Comparison of ENCODE assay signal across 14 cellular contexts in genomic region chr12:110564471-110564991, GRCh38. TPM values are rescaled to one million over a fixed set of nuclear protein-coding genes. Genes with fewer than 3 reads are reported as not detected.
A peak's percentile ranks its signal among the peaks of the same experiment; 100 is the strongest.
DNase-seq lines count a peak whose midpoint lies in the region; ATAC-seq and TF ChIP-seq lines count a peak whose summit lies in the region.
"Had no signal": no experiment of that assay in that cellular context is flagged by ENCODE, and none has a peak within 500 bp of the region (broad histone marks: within the 10 kb centered on the region; RNA-seq: fewer than 3 reads in every experiment).

No MANE protein-coding gene starts in this region.

- H3K4me3 Mint-ChIP-seq in activated T-cell treated with anti-CD3 and anti-CD28 coated beads, Interleukin-2, amount 50 U/mL, for 24 hours: no peak overlapping the region
- no peak overlapping the region for H3K4me3 Mint-ChIP-seq in activated T-cell treated with anti-CD3 and anti-CD28 coated beads, Interleukin-2, amount 50 U/mL, for 4 hours
- no peak overlapping the region for H3K4me3 Mint-ChIP-seq in central memory CD8-positive, alpha-beta T cell
- no peak overlapping the region for H3K4me3 Mint-ChIP-seq in neural progenitor cell
- H3K4me3 Mint-ChIP-seq: activated naive CD4-positive, alpha-beta T cell treated with anti-CD3 and anti-CD28 coated beads for 36 hours had no signal

- no peak overlapping the region for H4K91ac ChIP-seq in mesenchymal stem cell (ENCODE audit: low read length)

- no peaks in the 10 kb centered on the region for H3K36me3 ChIP-seq in mesenchymal stem cell (ENCODE audit: control insufficient read depth in 1 of 2, insufficient read depth in 2 of 2, low read depth in 1 of 2, low read length in 2 of 2)
- H3K36me3 ChIP-seq in tibial artery: no peaks in the 10 kb centered on the region
- peaks cover 1% of the 10 kb centered on the region for H3K36me3 ChIP-seq in neural progenitor cell

- no peak overlapping the region for H3K4ac ChIP-seq in mesenchymal stem cell (ENCODE audit: low read depth in 1 of 2, low read length in 2 of 2)

- H2BK120ac ChIP-seq in mesenchymal stem cell (ENCODE audit: low read depth, low read length): no peak overlapping the region

- no peak overlapping the region for H2BK5ac ChIP-seq in mesenchymal stem cell (ENCODE audit: low read depth, low read length, poor library complexity, severe bottlenecking)

- H3K4me1 Mint-ChIP-seq in activated T-cell treated with anti-CD3 and anti-CD28 coated beads, Interleukin-2, amount 50 U/mL, for 24 hours (ENCODE audit: low read depth): peaks cover 82% of the 10 kb centered on the region
- H3K4me1 Mint-ChIP-seq in activated T-cell treated with anti-CD3 and anti-CD28 coated beads, Interleukin-2, amount 50 U/mL, for 4 hours (ENCODE audit: low read depth): peaks cover 74% of the 10 kb centered on the region
- peaks cover 57% of the 10 kb centered on the region for H3K4me1 Mint-ChIP-seq in central memory CD8-positive, alpha-beta T cell
- H3K4me1 Mint-ChIP-seq in neural progenitor cell: peaks cover 10% of the 10 kb centered on the region

- no peak overlapping the region for H3K4me3 ChIP-seq in mesenchymal stem cell (ENCODE audit: insufficient read depth in 1 of 2, low read depth in 1 of 2, low read length in 2 of 2)
- H3K4me3 ChIP-seq in tibial artery: no peak overlapping the region
- H3K4me3 ChIP-seq in neural progenitor cell: no peak overlapping the region

- H3K9ac ChIP-seq in mesenchymal stem cell (ENCODE audit: low read length): peak overlapping the region; percentile 1
- H3K9ac ChIP-seq in neural progenitor cell: no peak overlapping the region

- H3K14ac ChIP-seq in mesenchymal stem cell (ENCODE audit: low read length in 2 of 2): no peak overlapping the region

- H3K27me3 Mint-ChIP-seq in activated T-cell treated with anti-CD3 and anti-CD28 coated beads, Interleukin-2, amount 50 U/mL, for 24 hours: no peaks in the 10 kb centered on the region
- no peaks in the 10 kb centered on the region for H3K27me3 Mint-ChIP-seq in activated T-cell treated with anti-CD3 and anti-CD28 coated beads, Interleukin-2, amount 50 U/mL, for 4 hours (ENCODE audit: low read depth)
- no peaks in the 10 kb centered on the region for H3K27me3 Mint-ChIP-seq in central memory CD8-positive, alpha-beta T cell
- peaks cover 2% of the 10 kb centered on the region for H3K27me3 Mint-ChIP-seq in neural progenitor cell (ENCODE audit: insufficient read depth, low read depth)
- H3K27me3 Mint-ChIP-seq: type B pancreatic cell had no signal

- H3K4me2 ChIP-seq in mesenchymal stem cell (ENCODE audit: low read length, poor library complexity, severe bottlenecking): no peak overlapping the region
- no peak overlapping the region for H3K4me2 ChIP-seq in neural progenitor cell

- H3K27me3 ChIP-seq in mesenchymal stem cell (ENCODE audit: control insufficient read depth in 1 of 2, insufficient read depth in 1 of 2, low read length in 2 of 2) (no peaks in the 10 kb centered on the region), tibial artery (no peaks in the 10 kb centered on the region), neural progenitor cell (no peaks in the 10 kb centered on the region)

- no peak overlapping the region for H2AFZ ChIP-seq in mesenchymal stem cell (ENCODE audit: low read depth, low read length)
- H2AFZ ChIP-seq in neural progenitor cell (replicated peaks): no peak overlapping the region

- peaks cover 73% of the 10 kb centered on the region for H3K79me2 ChIP-seq in neural progenitor cell (ENCODE audit: low read depth)

- peaks cover 4% of the 10 kb centered on the region for H3K9me3 ChIP-seq in mesenchymal stem cell (ENCODE audit: control insufficient read depth, low read length)
- H3K9me3 ChIP-seq in tibial artery: no peaks in the 10 kb centered on the region
- no peaks in the 10 kb centered on the region for H3K9me3 ChIP-seq in neural progenitor cell (ENCODE audit: low read depth)

- no peak for DNase-seq in activated T-cell treated with anti-CD3 and anti-CD28 coated beads, Interleukin-2, amount 50 U/mL, for 24 hours
- no peak for DNase-seq in activated T-cell treated with anti-CD3 and anti-CD28 coated beads, Interleukin-2, amount 50 U/mL, for 4 hours
- DNase-seq in central memory CD8-positive, alpha-beta T cell (ENCODE audit: low spot score in 2 of 2): no peak
- DNase-seq in mesenchymal stem cell (no peak), tibial artery (no peak), middle frontal gyrus (ENCODE audit: extremely low spot score, low spot score) (no peak), NOMO-1 (lab: John Stamatoyannopoulos, UW; ENCODE audit: unreplicated experiment in 2 of 2) (no peak), neural progenitor cell (ENCODE audit: low spot score) (no peak)
- DNase-seq: activated naive CD4-positive, alpha-beta T cell treated with anti-CD3 and anti-CD28 coated beads for 36 hours; NCI-H1092 treated with DMSO at 0.1 percent for 48 hours; NCI-H510A treated with DMSO at 0.1 percent for 48 hours; posterior cingulate gyrus; SIG-M5 had no signal

- H3K79me1 ChIP-seq in mesenchymal stem cell (replicated peaks; ENCODE audit: low read length, poor library complexity, severe bottlenecking): peaks cover 31% of the 10 kb centered on the region

- H3K23ac ChIP-seq in mesenchymal stem cell (ENCODE audit: low read length in 2 of 2): no peak overlapping the region

- no peak overlapping the region for H4K8ac ChIP-seq in mesenchymal stem cell (ENCODE audit: low read length)

- no peaks in the 10 kb centered on the region for H3F3A ChIP-seq in neural progenitor cell (ENCODE audit: low read depth)

- no peak overlapping the region for H3K27ac ChIP-seq in mesenchymal stem cell (ENCODE audit: low read length, poor library complexity, severe bottlenecking)
- peak overlapping the region; percentile 46 to 65 for H3K27ac ChIP-seq in tibial artery
- no peak overlapping the region for H3K27ac ChIP-seq in neural progenitor cell

- intact Hi-C loops in tibial artery (cut with DNase I; ENCODE audit: low total_unique reads): no loop called here

- TF ChIP-seq CTCF in tibial artery (IDR thresholded peaks at IDR 0.05) (no peak), neural progenitor cell (IDR thresholded peaks at IDR 0.05) (no peak)

- ATAC-seq in activated T-cell treated with anti-CD3 and anti-CD28 coated beads, Interleukin-2, amount 50 U/mL, for 4 hours: no peak
- ATAC-seq in central memory CD8-positive, alpha-beta T cell (replicated peaks; ENCODE audit: extremely low read depth, poor library complexity, severe bottlenecking): no peak

- peak overlapping the region; percentile 95 for H3K27ac Mint-ChIP-seq in activated T-cell treated with anti-CD3 and anti-CD28 coated beads, Interleukin-2, amount 50 U/mL, for 24 hours
- H3K27ac Mint-ChIP-seq in central memory CD8-positive, alpha-beta T cell (ENCODE audit: low read depth): peak overlapping the region; percentile 97
- H3K27ac Mint-ChIP-seq in neural progenitor cell: no peak overlapping the region

- H4K20me1 ChIP-seq in neural progenitor cell (ENCODE audit: low read depth): peaks cover 9% of the 10 kb centered on the region

- peaks cover 36% of the 10 kb centered on the region for H3K36me3 Mint-ChIP-seq in activated T-cell treated with anti-CD3 and anti-CD28 coated beads, Interleukin-2, amount 50 U/mL, for 24 hours (ENCODE audit: low read depth)
- H3K36me3 Mint-ChIP-seq in activated T-cell treated with anti-CD3 and anti-CD28 coated beads, Interleukin-2, amount 50 U/mL, for 4 hours (ENCODE audit: insufficient read depth): peaks cover 11% of the 10 kb centered on the region
- peaks cover 15% of the 10 kb centered on the region for H3K36me3 Mint-ChIP-seq in central memory CD8-positive, alpha-beta T cell (ENCODE audit: insufficient read depth)
- peaks cover 4% of the 10 kb centered on the region for H3K36me3 Mint-ChIP-seq in neural progenitor cell

- H2AK5ac ChIP-seq in mesenchymal stem cell (ENCODE audit: low read length, severe bottlenecking): no peak overlapping the region

- H3K4me1 ChIP-seq in mesenchymal stem cell (ENCODE audit: control insufficient read depth, insufficient read depth, low read depth, low read length) (peaks cover 9% of the 10 kb centered on the region), tibial artery (peaks cover 8 to 49% (median 29%) of the 10 kb centered on the region in 4 donors), neural progenitor cell (peaks cover 10% of the 10 kb centered on the region)

- 53% methylated on average over 3 of the region's 8 CpGs for WGBS in mesenchymal stem cell

- H3K9me3 Mint-ChIP-seq in activated T-cell treated with anti-CD3 and anti-CD28 coated beads, Interleukin-2, amount 50 U/mL, for 24 hours: peaks cover 3% of the 10 kb centered on the region
- H3K9me3 Mint-ChIP-seq in activated T-cell treated with anti-CD3 and anti-CD28 coated beads, Interleukin-2, amount 50 U/mL, for 4 hours: peaks cover 5% of the 10 kb centered on the region
- H3K9me3 Mint-ChIP-seq in central memory CD8-positive, alpha-beta T cell: no peaks in the 10 kb centered on the region
- peaks cover 12% of the 10 kb centered on the region for H3K9me3 Mint-ChIP-seq in neural progenitor cell
- H3K9me3 Mint-ChIP-seq: type B pancreatic cell had no signal

- no peak overlapping the region for H2BK12ac ChIP-seq in mesenchymal stem cell (ENCODE audit: low read length in 2 of 2)

- no peak overlapping the region for H3K18ac ChIP-seq in mesenchymal stem cell (ENCODE audit: low read depth in 1 of 2, low read length in 2 of 2)

- no peak overlapping the region for H2BK15ac ChIP-seq in mesenchymal stem cell (ENCODE audit: low read depth, poor library complexity, severe bottlenecking)

RNA-seq across cellular contexts. Expression of gene PPTC7, which starts 18.6 kb away (rescaled TPM):
- 10 to 100 TPM; 74.2 to 76.4 (median 74.4) TPM for total RNA-seq in activated T-cell treated with anti-CD3 and anti-CD28 coated beads, Interleukin-2, amount 50 U/mL, for 4 hours
- polyA plus RNA-seq in mesenchymal stem cell (2013, experiment 1 of 2): 14.0 TPM
- 14.8 TPM for polyA plus RNA-seq in mesenchymal stem cell (2013, experiment 2 of 2)
- 9.1 and 11.2 TPM in 2 replicates for total RNA-seq in neural progenitor cell (ENCODE audit: low replicate concordance)

RNA-seq across cellular contexts. Expression of gene TCTN1, which starts 49.4 kb away (rescaled TPM):
- 1 to 10 TPM; 3.5 to 4.4 (median 3.6) TPM for total RNA-seq in activated T-cell treated with anti-CD3 and anti-CD28 coated beads, Interleukin-2, amount 50 U/mL, for 4 hours
- polyA plus RNA-seq in mesenchymal stem cell (2013, experiment 1 of 2): 58.1 TPM
- polyA plus RNA-seq in mesenchymal stem cell (2013, experiment 2 of 2): 60.5 TPM
- total RNA-seq in neural progenitor cell (ENCODE audit: low replicate concordance): 42.7 and 48.6 TPM in 2 replicates

Comparison
In these comparisons a context has a peak if more than half of its experiments do, and no peak if none do; other contexts are left out.
1. H3K27ac ChIP-seq: peak in tibial artery (2 of 2); none in mesenchymal stem cell (single experiment) and neural progenitor cell (single experiment).